8 cellular contexts compared by ENCODE assay signal in the genomic region with DNA sequence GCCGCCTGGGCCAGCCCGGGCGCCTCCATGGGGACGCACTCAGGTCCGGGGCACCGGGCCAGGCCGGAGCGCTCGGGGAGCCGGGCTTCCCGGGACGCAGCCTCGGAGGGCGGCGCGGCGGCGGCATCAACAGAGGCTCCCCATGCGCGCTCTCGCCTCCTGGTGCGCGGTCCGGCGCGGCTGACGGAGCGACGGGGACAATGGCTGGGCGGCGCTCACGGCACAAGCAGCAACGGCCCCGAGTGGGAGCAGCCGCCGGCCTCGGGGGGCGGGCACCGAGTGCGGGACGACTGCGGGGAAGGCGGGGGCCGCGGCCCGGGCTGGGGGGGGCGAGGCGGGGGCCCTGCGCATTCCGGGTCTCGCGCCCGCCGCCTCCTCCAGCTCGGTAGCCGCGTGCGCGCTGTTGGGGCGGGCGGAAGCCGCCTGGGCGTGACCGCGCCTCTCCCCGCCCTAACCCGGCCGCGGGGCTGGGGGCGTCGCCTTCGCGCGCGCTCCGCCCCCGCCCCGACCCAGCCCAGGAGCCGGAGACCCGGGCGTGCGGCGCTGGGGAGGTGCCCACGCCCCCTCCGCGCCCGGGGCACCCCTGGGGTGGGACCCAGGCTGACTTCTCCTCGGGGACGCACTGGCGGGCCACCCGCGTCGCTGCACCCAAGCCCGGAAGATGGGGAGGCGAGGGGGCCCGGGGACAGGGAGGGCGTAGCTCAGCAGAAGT. TPM values are rescaled to one million over a fixed set of nuclear protein-coding genes. Genes with fewer than 3 reads are reported as not detected.
DNase-seq lines count a peak whose midpoint lies in the region; ATAC-seq lines count a peak whose summit lies in the region.

TSS of gene PRKX (minus strand) at position 425 of the 712 bp plus-strand sequence. CDS start at position 29, 396 bp downstream.

- ATAC-seq in CD4-positive, CD25-positive, alpha-beta regulatory T cell (ENCODE audit: low read depth in 2 of 2): peak; percentile 89 to 91
- ATAC-seq in GM19372 (IDR thresholded peaks at IDR 0.05; ENCODE audit: low read depth, unreplicated experiment) (peak; percentile 64), HG03469 (IDR thresholded peaks at IDR 0.05; ENCODE audit: unreplicated experiment) (peak; percentile 62), left ventricle myocardium superior (peak; percentile 92)

- DNase-seq in CD4-positive, CD25-positive, alpha-beta regulatory T cell: peak; percentile 64 to 84 (median 84)
- DNase-seq in SK-MEL-5 (ENCODE audit: low read depth, low spot score) (peak; percentile 50), left ventricle myocardium superior (peak; percentile 71), renal cortical epithelial cell (ENCODE audit: low read depth) (no peak), inferior parietal cortex (ENCODE audit: extremely low spot score) (no peak)

- H3K4me1 ChIP-seq in CD4-positive, CD25-positive, alpha-beta regulatory T cell (ENCODE audit: control insufficient read depth, insufficient read depth, low read length, poor library complexity, severe bottlenecking): peaks cover 19% of the 10 kb centered on the region

- peak within 1 kb of the TSS; percentile 32 to 96 (median 92) for H3K27ac Mint-ChIP-seq in CD4-positive, CD25-positive, alpha-beta regulatory T cell
- peak within 1 kb of the TSS; percentile 66 for H3K27ac Mint-ChIP-seq in activated naive CD8-positive, alpha-beta T cell

- H3K27me3 ChIP-seq in CD4-positive, CD25-positive, alpha-beta regulatory T cell (ENCODE audit: control insufficient read depth, insufficient read depth, low read length): no peaks in the 10 kb centered on the region

- no peaks in the 10 kb centered on the region for H3K27me3 Mint-ChIP-seq in CD4-positive, CD25-positive, alpha-beta regulatory T cell
- no peaks in the 10 kb centered on the region for H3K27me3 Mint-ChIP-seq in activated naive CD8-positive, alpha-beta T cell

- intact Hi-C loops in left ventricle myocardium superior (cut with micrococcal nuclease): no loop called here

- H3K4me3 Mint-ChIP-seq in CD4-positive, CD25-positive, alpha-beta regulatory T cell: peak within 1 kb of the TSS; percentile 96 to 99 (median 96)
- H3K4me3 Mint-ChIP-seq in activated naive CD8-positive, alpha-beta T cell: peak within 1 kb of the TSS; percentile 96

- no peaks in the 10 kb centered on the region for H3K9me3 ChIP-seq in CD4-positive, CD25-positive, alpha-beta regulatory T cell (ENCODE audit: control insufficient read depth in 2 of 2, low read length in 2 of 2)

- H3K36me3 ChIP-seq in CD4-positive, CD25-positive, alpha-beta regulatory T cell (ENCODE audit: control insufficient read depth, insufficient read depth, low read length): no peaks in the 10 kb centered on the region

- peak within 1 kb of the TSS; percentile 43 for H3K27ac ChIP-seq in CD4-positive, CD25-positive, alpha-beta regulatory T cell (ENCODE audit: insufficient read depth, low read length, poor library complexity, severe bottlenecking)

- peaks cover 0 to 45% (median 0%) of the 10 kb centered on the region in 4 donors for H3K4me1 Mint-ChIP-seq in CD4-positive, CD25-positive, alpha-beta regulatory T cell
- H3K4me1 Mint-ChIP-seq in activated naive CD8-positive, alpha-beta T cell (ENCODE audit: low read depth): peaks cover 19% of the 10 kb centered on the region

- in situ Hi-C loops in SK-MEL-5 (cut with HindIII; ENCODE audit: low pct_unique_long_range_greater_than_20kb, low sequenced_read_pairs): no loop called here

- H3K36me3 Mint-ChIP-seq in CD4-positive, CD25-positive, alpha-beta regulatory T cell: no peaks in the 10 kb centered on the region
- H3K36me3 Mint-ChIP-seq in activated naive CD8-positive, alpha-beta T cell: no peaks in the 10 kb centered on the region

- H3K4me3 ChIP-seq in CD4-positive, CD25-positive, alpha-beta regulatory T cell (ENCODE audit: low read depth, low read length): peak within 1 kb of the TSS; percentile 82

- H3K9me3 Mint-ChIP-seq in CD4-positive, CD25-positive, alpha-beta regulatory T cell: no peaks in the 10 kb centered on the region
- no peaks in the 10 kb centered on the region for H3K9me3 Mint-ChIP-seq in activated naive CD8-positive, alpha-beta T cell (ENCODE audit: low read depth)

RNA-seq across cellular contexts. Expression of gene PRKX, which starts in this region (rescaled TPM):
- 103 TPM for total RNA-seq in CD4-positive, CD25-positive, alpha-beta regulatory T cell
- polyA plus RNA-seq in CD4-positive, CD25-positive, alpha-beta regulatory T cell: 10 to 100 TPM; 47.5 to 60.1 (median 55.9) TPM
- 14.1 and 15.1 TPM in 2 replicates for total RNA-seq in SK-MEL-5 (2014; rRNA removed; shearing (Covaris generic))
- polyA plus RNA-seq in SK-MEL-5 (2015; cell fraction: cytosol; rRNA removed): 8.8 and 11.3 TPM in 2 replicates
- polyA plus RNA-seq in SK-MEL-5 (2015; cell fraction: nucleus; rRNA removed): 4.6 and 7.8 TPM in 2 replicates
- total RNA-seq in left ventricle myocardium superior: 5.1 TPM
- total RNA-seq in renal cortical epithelial cell: 33.9 and 57.5 TPM in 2 replicates

Comparison
In these comparisons a context has a peak if more than half of its experiments do, and no peak if none do; other contexts are left out.
1. DNase-seq: peak in CD4-positive, CD25-positive, alpha-beta regulatory T cell (3 of 3), SK-MEL-5 (single experiment) and left ventricle myocardium superior (single experiment); none in renal cortical epithelial cell (single experiment) and inferior parietal cortex (single experiment).
2. Peak in every context shown above with its lines, with median percentiles within 50 percentile points of each other: ATAC-seq.